ENCODE assay signal across 1 cellular context in the genomic region with DNA sequence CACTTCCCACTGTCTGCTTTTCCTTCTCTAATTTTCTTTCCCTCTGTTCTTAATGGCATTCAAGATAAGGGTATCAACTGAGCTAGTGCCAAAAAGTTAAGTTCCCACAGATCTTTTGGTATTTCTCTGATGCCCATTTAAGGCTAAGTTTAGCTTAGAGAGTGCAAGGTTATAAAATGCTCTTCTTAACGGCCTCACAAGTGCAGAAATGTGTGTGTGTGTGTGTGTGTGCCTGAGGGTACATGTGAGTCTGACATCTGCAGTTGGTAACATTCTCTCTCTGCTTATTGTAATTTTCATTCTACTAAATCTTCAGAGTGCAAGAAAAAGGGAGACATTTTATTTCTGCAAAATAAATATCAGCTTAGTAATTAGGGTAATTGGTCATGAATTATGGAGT.
TF ChIP-seq lines count a peak whose summit lies in the region.

No MANE protein-coding gene starts in this region.

TF ChIP-seq in IMR-90, 13 proteins besides CTCF, POLR2A, EP300 and RAD21 (continued from another document):
- TF ChIP-seq CHD1 (IDR thresholded peaks at IDR 0.05; ENCODE audit: low read depth, low read length) (no peak), RCOR1 (IDR thresholded peaks at IDR 0.05; ENCODE audit: insufficient replicate concordance, low read length) (no peak), BHLHE40 (IDR thresholded peaks at IDR 0.05; ENCODE audit: low read depth, low read length) (no peak), NFE2L2 (IDR thresholded peaks at IDR 0.05; ENCODE audit: low read depth, low read length) (no peak), MXI1 (IDR thresholded peaks at IDR 0.05; ENCODE audit: borderline replicate concordance, low read depth, low read length) (no peak), FOS (IDR thresholded peaks at IDR 0.05; ENCODE audit: low read depth, low read length) (no peak), SMC3 (IDR thresholded peaks at IDR 0.05; ENCODE audit: low read depth, low read length) (no peak)
- TF ChIP-seq, protein P1, sequence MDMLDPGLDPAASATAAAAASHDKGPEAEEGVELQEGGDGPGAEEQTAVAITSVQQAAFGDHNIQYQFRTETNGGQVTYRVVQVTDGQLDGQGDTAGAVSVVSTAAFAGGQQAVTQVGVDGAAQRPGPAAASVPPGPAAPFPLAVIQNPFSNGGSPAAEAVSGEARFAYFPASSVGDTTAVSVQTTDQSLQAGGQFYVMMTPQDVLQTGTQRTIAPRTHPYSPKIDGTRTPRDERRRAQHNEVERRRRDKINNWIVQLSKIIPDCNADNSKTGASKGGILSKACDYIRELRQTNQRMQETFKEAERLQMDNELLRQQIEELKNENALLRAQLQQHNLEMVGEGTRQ (IDR thresholded peaks at IDR 0.05; ENCODE audit: low read depth, low read length): no peak
